ENCODE assay signal across 24 cellular contexts in the genomic region with DNA sequence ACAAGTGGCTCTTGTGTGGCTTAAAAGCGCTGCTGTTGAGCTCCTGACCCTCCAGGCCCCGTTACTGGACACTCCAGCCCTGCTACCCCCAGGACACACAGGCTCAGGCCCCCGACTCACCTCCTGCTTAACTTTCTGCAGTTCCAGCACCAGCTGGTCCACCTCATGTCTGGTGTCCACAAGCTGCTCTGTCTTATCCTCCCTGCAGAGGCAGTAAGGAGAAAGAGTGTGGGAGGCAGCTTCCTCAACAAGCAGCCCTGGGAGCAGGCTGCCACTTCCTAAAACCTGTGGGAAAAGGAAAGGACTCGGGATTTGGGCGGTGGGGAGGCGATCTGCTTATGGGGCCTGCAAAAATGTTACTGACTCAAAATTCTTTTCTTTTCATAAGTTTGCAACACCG.
DNase-seq lines count a peak whose midpoint lies in the region; ATAC-seq, FAIRE-seq and TF ChIP-seq lines count a peak whose summit lies in the region.
"Had no signal": no experiment of that assay in that cellular context is flagged by ENCODE, and none has a peak within 500 bp of the region (broad histone marks: within the 10 kb centered on the region; RNA-seq: fewer than 3 reads in every experiment).

No MANE protein-coding gene starts in this region.

- H2AK5ac ChIP-seq in neuronal stem cell (ENCODE audit: low read depth, low read length) = no peak overlapping the region

- no peak overlapping the region for H3K4ac ChIP-seq in neuronal stem cell (ENCODE audit: low read length)

- intact Hi-C loops in kidney (cut with DNase I) = no loop called here

- DNase-seq in DMS 273 (lab: John Stamatoyannopoulos, UW; ENCODE audit: unreplicated experiment) (peak; percentile 30), DMS 273 treated with DMSO at 0.1 percent for 48 hours (lab: John Stamatoyannopoulos, UW) (no peak), GM23248 (peak; percentile 6), choroid plexus epithelial cell (ENCODE audit: low read depth) (peak; percentile 13), neuronal stem cell (ENCODE audit: low spot score) (no peak), kidney (no peak), NOMO-1 treated with DMSO at 0.1 percent for 48 hours (lab: John Stamatoyannopoulos, UW; ENCODE audit: unreplicated experiment) (no peak)
- DNase-seq: Calu3; CD8-positive, alpha-beta memory T cell; DMS53; GF-D8; NCI-H1105 treated with DMSO at 0.1 percent for 48 hours; NCI-H2081; NCI-H2171; NCI-H345; NCI-H82; OCI-M1 had no signal

- H3K36me3 ChIP-seq in GM23248 (ENCODE audit: low read depth) (no peaks in the 10 kb centered on the region), neuronal stem cell (replicated peaks in 1 of 2; ENCODE audit: control insufficient read depth in 2 of 2, insufficient read depth in 2 of 2, low read length in 2 of 2) (peaks cover 31 to 85% of the 10 kb centered on the region in 2 donors), kidney (ENCODE audit: control insufficient read depth in 1 of 2, insufficient read depth in 2 of 2, low read length in 2 of 2) (peaks cover 3 to 9% of the 10 kb centered on the region in 2 donors)

- H3K4me2 ChIP-seq in GM23248 (ENCODE audit: unreplicated experiment) (no peak overlapping the region), neuronal stem cell (ENCODE audit: insufficient read depth, low read length, poor library complexity, severe bottlenecking) (no peak overlapping the region)

- in situ Hi-C loops in GM23248 (cut with MboI) = no loop called here

- no peaks in the 10 kb centered on the region for H3F3A ChIP-seq in GM23248 (ENCODE audit: insufficient read depth)

- H4K91ac ChIP-seq in neuronal stem cell (ENCODE audit: low read depth, low read length, poor library complexity) = no peak overlapping the region

- ATAC-seq in HG02884 (IDR thresholded peaks at IDR 0.05; ENCODE audit: unreplicated experiment) = no peak
- ATAC-seq: HCT116, Right ventricle myocardium inferior had no signal

- TF ChIP-seq CTCF in choroid plexus epithelial cell (conservative IDR thresholded peaks at IDR 0.05; ENCODE audit: low read depth, low read length) (peak; percentile 1), kidney (IDR thresholded peaks at IDR 0.05; ENCODE audit: borderline replicate concordance, extremely low read depth, insufficient read depth) (no peak)

- H3K4me3 ChIP-seq in GM23248 = no peak overlapping the region
- H3K4me3 ChIP-seq in choroid plexus epithelial cell (ENCODE audit: low read depth, low read length) = no peak overlapping the region
- no peak overlapping the region for H3K4me3 ChIP-seq in neuronal stem cell (ENCODE audit: low read length in 2 of 2)
- no peak overlapping the region for H3K4me3 ChIP-seq in kidney (ENCODE audit: low read length in 2 of 2)
- H3K4me3 ChIP-seq: BLaER1 treated with 17β-estradiol and CSF1 and Interleukin-3, amounts not matched to agents 10 nM and 100 nM had no signal

- H3K27me3 ChIP-seq in GM23248 (replicated peaks; ENCODE audit: insufficient read depth) (peaks cover 5% of the 10 kb centered on the region), neuronal stem cell (ENCODE audit: control insufficient read depth in 3 of 3, insufficient read depth in 3 of 3, low read depth in 1 of 3, low read length in 3 of 3) (no peaks in the 10 kb centered on the region)
- H3K27me3 ChIP-seq: BLaER1 treated with 17β-estradiol and CSF1 and Interleukin-3, amounts not matched to agents 10 nM and 100 nM had no signal

- H3K9me2 ChIP-seq in GM23248 (ENCODE audit: insufficient read depth) = no peaks in the 10 kb centered on the region

- H2BK120ac ChIP-seq in neuronal stem cell (ENCODE audit: low read depth, low read length) = no peak overlapping the region

- peak overlapping the region; percentile 34 for H3K23ac ChIP-seq in neuronal stem cell (ENCODE audit: low read depth, low read length, poor library complexity)

- no peak overlapping the region for H2BK12ac ChIP-seq in neuronal stem cell (ENCODE audit: low read length)

- peak overlapping the region; percentile 44 for H3K18ac ChIP-seq in neuronal stem cell (ENCODE audit: low read length)

- WGBS in GM23248 (ENCODE audit: low coverage in 1 of 2, low lambda C conversion rate in 2 of 2, missing lambda C conversion rate in 2 of 2), 2 experiments = 71 to 79% methylated on average over 7 of the region's 7 CpGs
- WGBS in neuronal stem cell (ENCODE audit: extremely low coverage in 2 of 2, insufficient read length in 2 of 2, insufficient replicate concordance in 1 of 2), 2 donors = no CpG with 5 or more reads among the region's 7 CpGs

- no peak overlapping the region for H3K27ac ChIP-seq in GM23248
- H3K27ac ChIP-seq in neuronal stem cell (replicated peaks; ENCODE audit: low read length) = no peak overlapping the region
- H3K27ac ChIP-seq in kidney (ENCODE audit: low read depth in 2 of 2, low read length in 2 of 2) = no peak overlapping the region
- H3K27ac ChIP-seq: 22Rv1; BLaER1 treated with 17β-estradiol and CSF1 and Interleukin-3, amounts not matched to agents 10 nM and 100 nM had no signal

- peak overlapping the region; percentile 32 for H3K14ac ChIP-seq in neuronal stem cell (ENCODE audit: low read length)

- H2BK15ac ChIP-seq in neuronal stem cell (ENCODE audit: low read length) = no peak overlapping the region

- H4K8ac ChIP-seq in neuronal stem cell (ENCODE audit: low read depth, low read length) = no peak overlapping the region

- H2AFZ ChIP-seq in GM23248 (no peak overlapping the region), neuronal stem cell (ENCODE audit: low read length) (no peak overlapping the region)

- FAIRE-seq in kidney (lab: Jason Lieb, UNC) = no peak
- FAIRE-seq: H1, RCC 7860 had no signal

- H3K4me1 ChIP-seq in GM23248 (ENCODE audit: insufficient read depth) (no peaks in the 10 kb centered on the region), neuronal stem cell (ENCODE audit: control insufficient read depth in 2 of 2, insufficient read depth in 1 of 2, low read depth in 1 of 2, low read length in 2 of 2) (no peaks in the 10 kb centered on the region), kidney (ENCODE audit: control insufficient read depth in 1 of 2, insufficient read depth in 1 of 2, low read depth in 1 of 2, low read length in 2 of 2) (peaks cover 0 to 9% of the 10 kb centered on the region in 2 donors)

- H4K20me1 ChIP-seq in GM23248 (ENCODE audit: insufficient read depth) = no peaks in the 10 kb centered on the region

- H3K9me3 ChIP-seq in GM23248 (ENCODE audit: low read depth) (no peaks in the 10 kb centered on the region), neuronal stem cell (replicated peaks in 1 of 2; ENCODE audit: control insufficient read depth in 2 of 2, insufficient read depth in 1 of 2, low read depth in 1 of 2, low read length in 2 of 2) (no peaks in the 10 kb centered on the region), kidney (ENCODE audit: control insufficient read depth in 1 of 2, low read length in 2 of 2) (no peaks in the 10 kb centered on the region)
- H3K9me3 ChIP-seq: BLaER1 treated with 17β-estradiol and CSF1 and Interleukin-3, amounts not matched to agents 10 nM and 100 nM had no signal

- H3K79me1 ChIP-seq in neuronal stem cell (ENCODE audit: low read depth, low read length) = peaks cover 6% of the 10 kb centered on the region

- H3K79me2 ChIP-seq in GM23248 (ENCODE audit: insufficient read depth) = no peaks in the 10 kb centered on the region

- peak overlapping the region; percentile 48 for H2BK5ac ChIP-seq in neuronal stem cell (ENCODE audit: low read length)

- H3K9ac ChIP-seq in GM23248 = no peak overlapping the region
- no peak overlapping the region for H3K9ac ChIP-seq in neuronal stem cell (ENCODE audit: low read depth, low read length, poor library complexity)
- H3K9ac ChIP-seq in kidney (ENCODE audit: low read length in 2 of 2) = no peak overlapping the region
- H3K9ac ChIP-seq: BLaER1 treated with 17β-estradiol and CSF1 and Interleukin-3, amounts not matched to agents 10 nM and 100 nM had no signal

Comparison
In these comparisons a context has a peak if more than half of its experiments do, and no peak if none do; other contexts are left out.
1. DNase-seq: peak in DMS 273 (single experiment), GM23248 (single experiment) and choroid plexus epithelial cell (single experiment); none in DMS 273 treated with DMSO at 0.1 percent for 48 hours (single experiment), neuronal stem cell (single experiment), kidney (single experiment) and NOMO-1 treated with DMSO at 0.1 percent for 48 hours (single experiment).